In the genomic region with DNA sequence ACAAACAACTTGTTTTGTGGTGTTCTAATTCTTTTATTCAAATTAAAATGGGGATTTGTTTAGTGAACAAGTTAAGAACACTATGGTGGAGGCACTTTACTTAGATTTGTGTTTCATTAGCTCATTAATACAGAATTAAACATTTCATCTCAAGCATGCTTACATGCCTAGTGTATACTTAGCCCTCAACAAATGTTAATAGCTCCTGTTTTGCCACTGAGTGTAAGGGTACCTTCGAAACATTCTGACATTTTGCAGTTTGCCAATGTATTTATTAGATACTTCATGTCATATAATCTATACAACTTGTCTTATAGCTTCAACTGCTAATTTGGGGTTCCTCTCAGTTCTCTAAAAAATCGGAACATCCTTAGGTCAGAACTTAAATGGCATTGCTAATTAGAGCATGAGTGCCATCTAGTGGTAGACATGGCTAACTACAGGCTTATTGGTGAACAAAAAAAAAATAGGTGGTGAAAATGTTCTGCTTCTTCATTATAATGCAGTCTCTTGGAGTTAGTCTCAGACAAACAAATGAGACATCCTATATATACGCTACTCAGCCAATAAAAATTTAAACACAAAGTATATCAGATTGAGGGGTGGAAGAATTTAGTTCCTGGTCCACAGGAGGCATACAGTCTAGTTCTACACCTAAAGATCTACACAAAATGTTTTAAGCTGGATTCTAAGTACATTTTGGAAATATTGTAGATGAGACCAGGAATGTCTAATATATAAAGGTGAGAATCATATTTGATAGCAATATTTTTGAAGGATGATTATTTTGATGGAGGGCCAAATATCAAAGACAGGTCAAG, we compare ENCODE assay signal across 8 cellular contexts. TPM values are rescaled to one million over a fixed set of nuclear protein-coding genes. Genes with fewer than 3 reads are reported as not detected.
A peak's percentile ranks its signal among the peaks of the same experiment; 100 is the strongest.
DNase-seq lines count a peak whose midpoint lies in the region; ATAC-seq and TF ChIP-seq lines count a peak whose summit lies in the region.

No MANE protein-coding gene starts in this region.

- peak; percentile 30 for ATAC-seq in GM19468 (IDR thresholded peaks at IDR 0.05; ENCODE audit: extremely low read depth, unreplicated experiment)

- peak; percentile 93 for TF ChIP-seq CTCF in fibroblast of pulmonary artery (IDR thresholded peaks at IDR 0.05; ENCODE audit: low read length, missing control alignments)

- DNase-seq in DMS79 (lab: John Stamatoyannopoulos, UW) (peak; percentile 6), KG1 (lab: John Stamatoyannopoulos, UW) (peak; percentile 48), SHP77 treated with DMSO at 0.1 percent for 48 hours (lab: John Stamatoyannopoulos, UW) (peak; percentile 52), fibroblast of pulmonary artery (ENCODE audit: low read depth) (peak; percentile 77), pulmonary artery endothelial cell (ENCODE audit: low read depth, low spot score) (peak; percentile 1), NCI-H226 (no peak)
- DNase-seq in activated naive CD4-positive, alpha-beta T cell treated with anti-CD3 and anti-CD28 coated beads, Interleukin-2, amount 50 U/mL, for 16 hours = no peak

- H3K4me3 ChIP-seq in fibroblast of pulmonary artery (replicated peaks; ENCODE audit: low read depth, low read length) = no peak overlapping the region

RNA-seq across cellular contexts. Expression of a gene that starts 4.9 kb away (rescaled TPM):
- total RNA-seq in pulmonary artery endothelial cell = not detected in 2 replicates

Comparison
In these comparisons a context has a peak if more than half of its experiments do, and no peak if none do; other contexts are left out.
1. DNase-seq: peak in DMS79 (single experiment), KG1 (single experiment), SHP77 treated with DMSO at 0.1 percent for 48 hours (single experiment), fibroblast of pulmonary artery (single experiment) and pulmonary artery endothelial cell (single experiment); none in NCI-H226 (single experiment) and activated naive CD4-positive, alpha-beta T cell treated with anti-CD3 and anti-CD28 coated beads, Interleukin-2, amount 50 U/mL, for 16 hours (single experiment).